Comparison of ENCODE assay signal across 20 cellular contexts in genomic region chr21:42102063-42102462, GRCh38. TPM values are rescaled to one million over a fixed set of nuclear protein-coding genes. Genes with fewer than 3 reads are reported as not detected.
DNase-seq lines count a peak whose midpoint lies in the region; ATAC-seq, FAIRE-seq and TF ChIP-seq lines count a peak whose summit lies in the region.
"Had no signal": no experiment of that assay in that cellular context is flagged by ENCODE, and none has a peak within 500 bp of the region (broad histone marks: within the 10 kb centered on the region; RNA-seq: fewer than 3 reads in every experiment).

No MANE protein-coding gene starts in this region.

- BruUV-seq in OCI-LY7 (replicated peaks; lab: Mats Ljungman, UMichigan): no TSS peak

- H3K36me3 ChIP-seq in OCI-LY7 (ENCODE audit: insufficient read depth, low read length) (no peaks in the 10 kb centered on the region), transverse colon (no peaks in the 10 kb centered on the region)
- H3K36me3 ChIP-seq: BE2C, left lung, suprapubic skin had no signal

- FAIRE-seq in GM12892 (lab: Jason Lieb, UNC): peak; percentile 46

- H4K20me1 ChIP-seq in OCI-LY7 (ENCODE audit: insufficient read depth, low read length): no peaks in the 10 kb centered on the region

- peaks cover 25% of the 10 kb centered on the region for H3K4me1 ChIP-seq in OCI-LY7 (ENCODE audit: insufficient read depth, low read length, poor library complexity, severe bottlenecking)
- H3K4me1 ChIP-seq in foreskin keratinocyte: peaks cover 10% of the 10 kb centered on the region
- peaks cover 16 to 45% (median 32%) of the 10 kb centered on the region in 4 donors for H3K4me1 ChIP-seq in transverse colon
- H3K4me1 ChIP-seq: BE2C had no signal

- H3K4me3 ChIP-seq in OCI-LY7 (ENCODE audit: low read depth, low read length, poor library complexity, severe bottlenecking) (no peak overlapping the region), transverse colon (no peak overlapping the region)
- H3K4me3 ChIP-seq: left lung, suprapubic skin had no signal

- H3K27ac ChIP-seq in OCI-LY7 (ENCODE audit: low read depth, low read length, poor library complexity, severe bottlenecking) (no peak overlapping the region), foreskin keratinocyte (no peak overlapping the region), transverse colon (peak overlapping the region; percentile 30 to 72 (median 66))
- H3K27ac ChIP-seq: left lung, suprapubic skin had no signal

- no peaks in the 10 kb centered on the region for H3K9me2 ChIP-seq in OCI-LY7 (ENCODE audit: insufficient read depth, low read length)

- peak overlapping the region; percentile 14 for H3K4me2 ChIP-seq in OCI-LY7 (ENCODE audit: low read length)

- in situ Hi-C loops in transverse colon (cut with MboI; ENCODE audit: low pct_ligation_motif_present in 1 of 4, low pct_unique_long_range_greater_than_20kb in 1 of 4, low sequenced_read_pairs in 3 of 4): loop anchor here in 3 of 4 donors (25.0 kb wide), 4 partner anchors 165 to 490 kb away; no protein-coding TSS in a partner anchor

- CTCF ChIA-PET in OCI-LY7 (lab: Charles Lee; ENCODE audit: unreplicated experiment): no interaction called here

- H3K27me3 ChIP-seq in foreskin keratinocyte: peaks cover 5% of the 10 kb centered on the region
- H3K27me3 ChIP-seq in transverse colon: no peaks in the 10 kb centered on the region
- H3K27me3 ChIP-seq: left lung, suprapubic skin had no signal

- TF ChIP-seq CTCF in OCI-LY7 (conservative IDR thresholded peaks at IDR 0.05; ENCODE audit: low read length): no peak
- no peak for TF ChIP-seq CTCF in foreskin keratinocyte (conservative IDR thresholded peaks at IDR 0.05)
- no peak for TF ChIP-seq CTCF in transverse colon (IDR thresholded peaks at IDR 0.05)

- TF ChIP-seq POLR2A in GM12892 (IDR thresholded peaks at IDR 0.05; ENCODE audit: low read depth, low read length) (no peak), transverse colon (IDR thresholded peaks at IDR 0.05) (no peak)

- WGBS in transverse colon (ENCODE audit: low coverage in 1 of 2), 2 donors: 35 to 45% methylated on average over 4 to 6 of the region's 6 CpGs

- no peak for ATAC-seq in foreskin keratinocyte
- ATAC-seq in HG03378 (IDR thresholded peaks at IDR 0.05; ENCODE audit: unreplicated experiment): no peak
- ATAC-seq: activated T-helper 17 cell treated with anti-CD3 and anti-CD28 coated beads, Interleukin-2, amount 50 U/mL, for 72 hours; effector memory CD8-positive, alpha-beta T cell; left lung; Right ventricle myocardium inferior had no signal

- no peak for TF ChIP-seq EP300 in transverse colon (IDR thresholded peaks at IDR 0.05; ENCODE audit: low read depth)

- POLR2A ChIA-PET in OCI-LY7 (lab: Charles Lee): interaction anchor here (1.0 kb wide), 1 partner anchor 28 kb away, joined by 3 read pairs; no protein-coding TSS in a partner anchor

- H3K79me2 ChIP-seq in OCI-LY7 (ENCODE audit: insufficient read depth, low read depth, low read length): no peaks in the 10 kb centered on the region

- DNase-seq in GM12892 (ENCODE audit: insufficient read length) (no peak), OCI-LY7 (ENCODE audit: low spot score) (no peak), foreskin keratinocyte (peak; percentile 74 to 81), transverse colon (no peak), GM19240 (ENCODE audit: insufficient read length, low spot score) (no peak)
- no peak for DNase-seq in activated CD4-positive, alpha-beta T cell treated with anti-CD3 and anti-CD28 coated beads for 1 hour
- DNase-seq: BE2C; DMS153; effector memory CD8-positive, alpha-beta T cell; HFFc6; left lung; NCI-H1694 treated with DMSO at 0.1 percent for 48 hours; NCI-H345; stimulated activated CD4-positive, alpha-beta T cell treated with anti-CD3 and anti-CD28 coated beads, Interleukin-4, amount 100 ng/mL, for 24 hours; T-helper 1 cell had no signal

- intact Hi-C loops in OCI-LY7 (cut with micrococcal nuclease; ENCODE audit: unreplicated experiment) (no loop called here), transverse colon (cut with DNase I; ENCODE audit: low total_unique reads) (no loop called here)

- 0 out of 2 replicates have a peak overlapping the region, but pooled peaks have one; percentile 5 for H2AFZ ChIP-seq in OCI-LY7 (ENCODE audit: low read length)

- no peaks in the 10 kb centered on the region for H3K9me3 ChIP-seq in OCI-LY7 (ENCODE audit: low read length)
- no peaks in the 10 kb centered on the region for H3K9me3 ChIP-seq in transverse colon
- H3K9me3 ChIP-seq: BE2C, left lung, suprapubic skin had no signal

RNA-seq across cellular contexts. Expression of gene UMODL1, which starts 30.9 kb away (rescaled TPM):
- polyA plus RNA-seq in GM12892 (2012; ENCODE audit: missing spikeins): 0.06 TPM
- 6.6 and 12.3 TPM in 2 replicates for total RNA-seq in OCI-LY7 (2014; rRNA removed; shearing (Covaris generic))
- 7.4 and 10.0 TPM in 2 replicates for total RNA-seq in OCI-LY7 (2022)
- not detected in 2 replicates for total RNA-seq in foreskin keratinocyte
- not detected in 2 replicates for polyA plus RNA-seq in foreskin keratinocyte
- 1 to 10 TPM in 1 of 4 donors, under 1 TPM in 2, not detected in 1; 0.16 to 3.2 (median 0.68) TPM for total RNA-seq in transverse colon
- total RNA-seq: HFFc6, osteocyte, Right ventricle myocardium inferior had no signal

Comparison
In these comparisons a context has a peak if more than half of its experiments do, and no peak if none do; other contexts are left out.
1. DNase-seq: peak in foreskin keratinocyte (2 of 2); none in GM12892 (single experiment), OCI-LY7 (single experiment), transverse colon (single experiment), activated CD4-positive, alpha-beta T cell treated with anti-CD3 and anti-CD28 coated beads for 1 hour (single experiment) and GM19240 (single experiment).
2. H3K27ac ChIP-seq: peak in transverse colon (4 of 4); none in OCI-LY7 (single experiment) and foreskin keratinocyte (single experiment).